ENCODE assay signal across 9 cellular contexts in the genomic region with DNA sequence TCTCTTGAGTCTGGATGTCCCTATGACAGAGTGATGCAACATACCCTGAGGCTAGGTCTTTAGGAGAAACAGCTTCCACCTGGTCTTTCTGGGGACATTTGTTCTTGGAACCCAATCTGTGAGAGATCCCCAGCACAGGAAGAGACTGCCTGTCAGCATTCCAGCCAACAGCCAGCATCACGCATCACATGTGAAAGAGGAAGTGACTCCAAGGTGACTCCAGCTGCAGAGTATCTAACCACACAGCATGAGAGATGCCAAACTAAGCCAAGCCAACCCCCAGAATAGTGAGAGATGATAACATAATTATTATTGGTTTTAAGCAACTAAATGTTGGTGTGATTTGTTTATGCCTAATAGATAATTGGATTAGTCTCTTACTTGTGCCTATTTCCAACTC. TPM values are rescaled to one million over a fixed set of nuclear protein-coding genes. Genes with fewer than 3 reads are reported as not detected.
DNase-seq lines count a peak whose midpoint lies in the region; ATAC-seq and TF ChIP-seq lines count a peak whose summit lies in the region.
"Had no signal": no experiment of that assay in that cellular context is flagged by ENCODE, and none has a peak within 500 bp of the region (broad histone marks: within the 10 kb centered on the region; RNA-seq: fewer than 3 reads in every experiment).

No MANE protein-coding gene starts in this region.

- H3K4me1 ChIP-seq in lower lobe of right lung (no peaks in the 10 kb centered on the region), transverse colon (peaks cover 0 to 11% (median 0%) of the 10 kb centered on the region in 4 donors)

- H3K4me3 ChIP-seq in lower lobe of right lung (no peak overlapping the region), transverse colon (no peak overlapping the region)

- no peak for TF ChIP-seq EP300 in transverse colon (IDR thresholded peaks at IDR 0.05; ENCODE audit: low read depth)

- intact Hi-C loops in lower lobe of right lung (cut with DNase I) (loop anchor here (5.0 kb wide), 1 partner anchor 201 kb away; no protein-coding TSS in a partner anchor), transverse colon (cut with DNase I; ENCODE audit: low total_unique reads) (loop anchor here (5.0 to 10.0 kb wide), 2 partner anchors 143 to 201 kb away; a partner anchor contains a TSS)

- H3K27me3 ChIP-seq in lower lobe of right lung (ENCODE audit: low read depth) (no peaks in the 10 kb centered on the region), transverse colon (no peaks in the 10 kb centered on the region)

- TF ChIP-seq POLR2A in erythroblast (IDR thresholded peaks at IDR 0.05; ENCODE audit: low read length) (no peak), transverse colon (IDR thresholded peaks at IDR 0.05) (no peak)

- no peak overlapping the region for H3K27ac ChIP-seq in lower lobe of right lung
- no peak overlapping the region for H3K27ac ChIP-seq in transverse colon

- peak; percentile 60 for ATAC-seq in GM18519 (IDR thresholded peaks at IDR 0.05; ENCODE audit: low FRiP score, unreplicated experiment)
- ATAC-seq in HG02798 (IDR thresholded peaks at IDR 0.05; ENCODE audit: poor library complexity, unreplicated experiment) = peak; percentile 56
- peak; percentile 47 to 56 for ATAC-seq in lower lobe of right lung

- peak; percentile 66 for DNase-seq in RPMI7951 (ENCODE audit: low read depth)
- no peak for DNase-seq in lower lobe of right lung
- no peak for DNase-seq in iPS-NIHi7 (ENCODE audit: extremely low spot score)
- DNase-seq in erythroblast (lab: John Stamatoyannopoulos, UW) = no peak
- DNase-seq in SHP77 treated with DMSO at 0.1 percent for 48 hours (lab: John Stamatoyannopoulos, UW) = no peak
- no peak for DNase-seq in transverse colon
- DNase-seq: NCI-H345 had no signal

- in situ Hi-C loops in transverse colon (cut with MboI; ENCODE audit: low pct_ligation_motif_present in 1 of 4, low pct_unique_long_range_greater_than_20kb in 1 of 4, low sequenced_read_pairs in 3 of 4) = loop anchor here (5.0 to 25.0 kb wide), 5 partner anchors 136 to 211 kb away; a partner anchor contains a TSS

- TF ChIP-seq CTCF in lower lobe of right lung (IDR thresholded peaks at IDR 0.05) (no peak), transverse colon (IDR thresholded peaks at IDR 0.05) (no peak)

- no peaks in the 10 kb centered on the region for H3K9me3 ChIP-seq in lower lobe of right lung
- H3K9me3 ChIP-seq in transverse colon = no peaks in the 10 kb centered on the region

- 67% methylated on average over 1 of the region's 1 CpG; no CpG with 5 or more reads in 1 of the 2 donors for WGBS in transverse colon (ENCODE audit: low coverage in 1 of 2), 2 donors

- H3K36me3 ChIP-seq in lower lobe of right lung (no peaks in the 10 kb centered on the region), transverse colon (no peaks in the 10 kb centered on the region)

RNA-seq across cellular contexts. Expression of a gene that starts 35.7 kb away (rescaled TPM):
- total RNA-seq in RPMI7951 (2014; rRNA removed; shearing (Covaris generic)) = not detected in 2 replicates
- total RNA-seq in lower lobe of right lung (0.65 TPM), transverse colon (not detected)

RNA-seq across cellular contexts. Expression of a gene that starts 59.6 kb away (rescaled TPM):
- 128 and 131 TPM in 2 replicates for total RNA-seq in RPMI7951 (2014; rRNA removed; shearing (Covaris generic))
- 458 TPM for total RNA-seq in lower lobe of right lung
- total RNA-seq in transverse colon = 100 to 1,000 TPM in 3 of 4 donors, 10 to 100 TPM in 1; 34.0 to 236 (median 173) TPM
